11 cellular contexts compared by ENCODE assay signal in genomic region chr22:40853961-40854360, GRCh38. TPM values are rescaled to one million over a fixed set of nuclear protein-coding genes. Genes with fewer than 3 reads are reported as not detected.
A peak's percentile ranks its signal among the peaks of the same experiment; 100 is the strongest.
DNase-seq lines count a peak whose midpoint lies in the region; ATAC-seq, FAIRE-seq and TF ChIP-seq lines count a peak whose summit lies in the region.
"Had no signal": no experiment of that assay in that cellular context is flagged by ENCODE, and none has a peak within 500 bp of the region (broad histone marks: within the 10 kb centered on the region; RNA-seq: fewer than 3 reads in every experiment).

No MANE protein-coding gene starts in this region.

- FAIRE-seq in GM12891 (lab: Jason Lieb, UNC), result no peak
- FAIRE-seq: GM18507 had no signal

- peaks cover 23 to 60% (median 48%) of the 10 kb centered on the region in 11 experiments for H3K36me3 ChIP-seq in BLaER1 treated with 17β-estradiol and CSF1 and Interleukin-3, amounts not matched to agents 10 nM and 100 nM

- POLR2A ChIA-PET in MCF 10A (lab: Yijun Ruan, JAX), result interaction anchor here (0.6 to 6.9 kb wide), 11 partner anchors 8 to 432 kb away, joined by 3 to 58 read pairs (median 5); partner anchors contain the start of genes DNAJB7, RANGAP1 and SLC25A17

- no TSS peak for BruUV-seq in MCF 10A (replicated peaks; lab: Mats Ljungman, UMichigan)

- no peak for ATAC-seq in GM18520 (IDR thresholded peaks at IDR 0.05; ENCODE audit: unreplicated experiment)
- no peak for ATAC-seq in GM21526 (IDR thresholded peaks at IDR 0.05; ENCODE audit: low FRiP score, unreplicated experiment)
- ATAC-seq in GM18873 (IDR thresholded peaks at IDR 0.05; ENCODE audit: low FRiP score, unreplicated experiment), result no peak

- DNase-seq in MCF 10A (ENCODE audit: unreplicated experiment) (peak; percentile 17), nephron progenitor cell (no peak), GM12891 (ENCODE audit: insufficient read length, low spot score) (no peak)
- DNase-seq: activated effector memory CD4-positive, alpha-beta T cell treated with Interleukin-2 at 50 U/mL for 16 hours; islet precursor cell had no signal

- H3K36me3 Mint-ChIP-seq in IgD-negative memory B cell, result no peaks in the 10 kb centered on the region
- peaks cover 44% of the 10 kb centered on the region for H3K36me3 Mint-ChIP-seq in MCF 10A (ENCODE audit: insufficient read depth, unreplicated experiment)
- peaks cover 23% of the 10 kb centered on the region for H3K36me3 Mint-ChIP-seq in nephron progenitor cell (ENCODE audit: low read depth)

- H3K9me3 Mint-ChIP-seq in IgD-negative memory B cell (no peaks in the 10 kb centered on the region), MCF 10A (ENCODE audit: unreplicated experiment) (no peaks in the 10 kb centered on the region), nephron progenitor cell (no peaks in the 10 kb centered on the region)

- H3K4me3 ChIP-seq in BLaER1 treated with 17β-estradiol and CSF1 and Interleukin-3, amounts not matched to agents 10 nM and 100 nM, result peak overlapping the region in 8 of 10 experiments; percentile 7 to 97 (median 92); a peak in 9 of 20 replicates

- no peaks in the 10 kb centered on the region for H3K27me3 ChIP-seq in BLaER1 treated with 17β-estradiol and CSF1 and Interleukin-3, amounts not matched to agents 10 nM and 100 nM

- TF ChIP-seq CTCF in MCF 10A (IDR thresholded peaks at IDR 0.05; ENCODE audit: unreplicated experiment) (no peak), nephron progenitor cell (IDR thresholded peaks at IDR 0.05) (no peak)

- no peaks in the 10 kb centered on the region for H3K27me3 Mint-ChIP-seq in IgD-negative memory B cell
- no peaks in the 10 kb centered on the region for H3K27me3 Mint-ChIP-seq in MCF 10A (ENCODE audit: insufficient read depth, unreplicated experiment)
- peaks cover 10% of the 10 kb centered on the region for H3K27me3 Mint-ChIP-seq in nephron progenitor cell (ENCODE audit: low read depth, poor library complexity)

- H3K27ac Mint-ChIP-seq in IgD-negative memory B cell (peak overlapping the region in 2 of 3 donors; percentile 32 to 96), MCF 10A (ENCODE audit: low read depth, unreplicated experiment) (peak overlapping the region; percentile 99), nephron progenitor cell (peak overlapping the region; percentile 10)

- H3K4me2 ChIP-seq in BLaER1 treated with 17β-estradiol and CSF1 and Interleukin-3, amounts not matched to agents 10 nM and 100 nM, result peak overlapping the region; percentile 88 to 99 (median 93); a peak in 21 of 22 replicates

- intact Hi-C loops in MCF 10A (cut with micrococcal nuclease), result no loop called here

- H3K4me1 Mint-ChIP-seq in IgD-negative memory B cell (peaks cover 27 to 43% (median 41%) of the 10 kb centered on the region in 3 donors), MCF 10A (ENCODE audit: insufficient read depth, unreplicated experiment) (peaks cover 21% of the 10 kb centered on the region), nephron progenitor cell (peaks cover 61% of the 10 kb centered on the region)

- H4K20me1 ChIP-seq in BLaER1 treated with 17β-estradiol and CSF1 and Interleukin-3, amounts not matched to agents 10 nM and 100 nM, result peaks cover 46 to 68% (median 65%) of the 10 kb centered on the region in 11 experiments

- H3K4me1 ChIP-seq in BLaER1 treated with 17β-estradiol and CSF1 and Interleukin-3, amounts not matched to agents 10 nM and 100 nM, result peaks cover 36 to 51% (median 43%) of the 10 kb centered on the region in 10 experiments

- H3K4me3 Mint-ChIP-seq in IgD-negative memory B cell (peak overlapping the region in 2 of 4 donors; percentile 69 to 96), MCF 10A (ENCODE audit: unreplicated experiment) (peak overlapping the region; percentile 97), nephron progenitor cell (peak overlapping the region; percentile 98)

- H3K9me3 ChIP-seq in BLaER1 treated with 17β-estradiol and CSF1 and Interleukin-3, amounts not matched to agents 10 nM and 100 nM (replicated peaks in 1 of 11), result no peaks in the 10 kb centered on the region

- H3K27ac ChIP-seq in BLaER1 treated with 17β-estradiol and CSF1 and Interleukin-3, amounts not matched to agents 10 nM and 100 nM, result peak overlapping the region in 4 of 11 experiments; percentile 17 to 98 (median 94); a peak in 6 of 22 replicates

- CTCF ChIA-PET in MCF 10A (lab: Yijun Ruan, JAX), result interaction anchor here (1.0 kb wide), 1 partner anchor 341 kb away, joined by 3 read pairs; no protein-coding TSS in a partner anchor

- H3K9ac ChIP-seq in BLaER1 treated with 17β-estradiol and CSF1 and Interleukin-3, amounts not matched to agents 10 nM and 100 nM, result peak overlapping the region; percentile 39 to 97 (median 92); a peak in 18 of 22 replicates

- no peak for TF ChIP-seq POLR2A in GM12891 (IDR thresholded peaks at IDR 0.05; ENCODE audit: low read depth, low read length)

TF ChIP-seq in GM12891, 5 proteins besides CTCF, POLR2A, EP300 and RAD21:
- TF ChIP-seq PAX5 (IDR thresholded peaks at IDR 0.05; ENCODE audit: insufficient read depth, low read length, severe bottlenecking) (no peak), TAF1 (IDR thresholded peaks at IDR 0.05; ENCODE audit: low read depth, low read length) (no peak), POLR2AphosphoS5 (IDR thresholded peaks at IDR 0.05; ENCODE audit: low read depth, low read length) (no peak), SPI1 (IDR thresholded peaks at IDR 0.05; ENCODE audit: low read depth, low read length) (no peak), POU2F2 (IDR thresholded peaks at IDR 0.05; ENCODE audit: low read depth, low read length) (no peak)
TF ChIP-seq in GM12891: peak in this region for 0.

RNA-seq across cellular contexts. Expression of gene ST13, which starts 2.5 kb away (rescaled TPM):
- 211 TPM for polyA plus RNA-seq in IgD-negative memory B cell
- total RNA-seq in MCF 10A (2022), result 191 and 231 TPM in 2 replicates
- 273 TPM for polyA plus RNA-seq in GM12891 (2012; ENCODE audit: low read depth, missing spikeins)

RNA-seq across cellular contexts. Expression of gene XPNPEP3, which starts 3.0 kb away (rescaled TPM):
- polyA plus RNA-seq in IgD-negative memory B cell, result 11.9 TPM
- total RNA-seq in MCF 10A (2022), result 33.1 and 47.2 TPM in 2 replicates
- polyA plus RNA-seq in GM12891 (2012; ENCODE audit: low read depth, missing spikeins), result 4.0 TPM

RNA-seq across cellular contexts. Expression of gene DNAJB7, which starts 8.0 kb away (rescaled TPM):
- polyA plus RNA-seq in IgD-negative memory B cell, result 0.09 TPM
- not detected in 2 replicates for total RNA-seq in MCF 10A (2022)
- polyA plus RNA-seq in GM12891 (2012; ENCODE audit: low read depth, missing spikeins), result 0.08 TPM

RNA-seq across cellular contexts. Expression of gene SLC25A17, which starts 34.8 kb away (rescaled TPM):
- polyA plus RNA-seq in IgD-negative memory B cell, result 19.1 TPM
- 21.1 and 22.3 TPM in 2 replicates for total RNA-seq in MCF 10A (2022)
- polyA plus RNA-seq in GM12891 (2012; ENCODE audit: low read depth, missing spikeins), result 28.4 TPM

Comparison
In these comparisons a context has a peak if more than half of its experiments do, and no peak if none do; other contexts are left out.
1. H3K27ac Mint-ChIP-seq: peak in every context shown above with its lines; median percentile 99 in MCF 10A; 64 in IgD-negative memory B cell; 10 in nephron progenitor cell.